ENCODE assay signal across 7 cellular contexts in genomic region chr5:180089628-180090027, GRCh38. TPM values are rescaled to one million over a fixed set of nuclear protein-coding genes. Genes with fewer than 3 reads are reported as not detected.
DNase-seq lines count a peak whose midpoint lies in the region; ATAC-seq and TF ChIP-seq lines count a peak whose summit lies in the region.
"Not testable (repeated sequence)": the region's sequence is repeated elsewhere in the genome, so short reads cannot be mapped to it uniquely, and the experiment has no call there.

No MANE protein-coding gene starts in this region.

- not testable (repeated sequence) for H3K9me3 Mint-ChIP-seq in activated CD8-positive, alpha-beta T cell treated with anti-CD3 and anti-CD28 coated beads for 36 hours; stimulated activated naive CD8-positive, alpha-beta T cell treated with anti-CD3 and anti-CD28 coated beads, Interleukin-15, Interleukin-2, amounts not matched to agents 100 ng/mL and 50 ng/mL, for 24 hours

- H3K4me3 ChIP-seq in H7 (ENCODE audit: insufficient read depth, low read depth, low read length) (peak overlapping the region; percentile 47), breast epithelium (peak overlapping the region; percentile 43 to 69 (median 55)), fibroblast of villous mesenchyme (ENCODE audit: low read depth, low read length) (peak overlapping the region; percentile 64), lower lobe of right lung (peak overlapping the region; percentile 62), osteoblast (ENCODE audit: insufficient read depth, low read length) (peak overlapping the region; percentile 77)

- not testable (repeated sequence) for H3K9me3 ChIP-seq in breast epithelium; lower lobe of right lung; osteoblast (ENCODE audit: low read depth, low read length)

- not testable (repeated sequence) for H3K4me1 Mint-ChIP-seq in activated CD8-positive, alpha-beta T cell treated with anti-CD3 and anti-CD28 coated beads for 36 hours (ENCODE audit: low read depth)
- H3K4me1 Mint-ChIP-seq in stimulated activated naive CD8-positive, alpha-beta T cell treated with anti-CD3 and anti-CD28 coated beads, Interleukin-15, Interleukin-2, amounts not matched to agents 100 ng/mL and 50 ng/mL, for 24 hours (ENCODE audit: low read depth) = peaks cover 31% of the 10 kb centered on the region

- CTCF ChIA-PET in activated CD8-positive, alpha-beta T cell treated with anti-CD3 and anti-CD28 coated beads for 36 hours (lab: Charles Lee) = interaction anchor here (0.8 to 1.5 kb wide), 3 partner anchors 15 to 288 kb away, joined by 3 to 5 read pairs (median 3); no protein-coding TSS in a partner anchor

- H3K27me3 Mint-ChIP-seq in activated CD8-positive, alpha-beta T cell treated with anti-CD3 and anti-CD28 coated beads for 36 hours; stimulated activated naive CD8-positive, alpha-beta T cell treated with anti-CD3 and anti-CD28 coated beads, Interleukin-15, Interleukin-2, amounts not matched to agents 100 ng/mL and 50 ng/mL, for 24 hours: not testable (repeated sequence)

- not testable (repeated sequence) for H3K36me3 Mint-ChIP-seq in activated CD8-positive, alpha-beta T cell treated with anti-CD3 and anti-CD28 coated beads for 36 hours (ENCODE audit: low read depth); stimulated activated naive CD8-positive, alpha-beta T cell treated with anti-CD3 and anti-CD28 coated beads, Interleukin-15, Interleukin-2, amounts not matched to agents 100 ng/mL and 50 ng/mL, for 24 hours (ENCODE audit: low read depth)

- POLR2A ChIA-PET in activated CD8-positive, alpha-beta T cell treated with anti-CD3 and anti-CD28 coated beads for 36 hours (lab: Charles Lee) = interaction anchor here (1.9 kb wide), 1 partner anchor 10 kb away, joined by 6 read pairs; no protein-coding TSS in a partner anchor

- H4K20me1 ChIP-seq in osteoblast (ENCODE audit: insufficient read depth, low read length) = not testable (repeated sequence)

- not testable (repeated sequence) for H3K79me2 ChIP-seq in osteoblast (ENCODE audit: insufficient read depth, low read length)

- H3K4me2 ChIP-seq in osteoblast (ENCODE audit: insufficient read depth, low read length) = peak overlapping the region; percentile 89

- H2AFZ ChIP-seq in osteoblast (ENCODE audit: low read length) = peak overlapping the region; percentile 96

- intact Hi-C loops in activated CD8-positive, alpha-beta T cell treated with anti-CD3 and anti-CD28 coated beads for 36 hours (cut with micrococcal nuclease); breast epithelium (cut with DNase I; ENCODE audit: low total_unique reads); lower lobe of right lung (cut with DNase I): not testable (repeated sequence)

- H3K27ac ChIP-seq in breast epithelium; lower lobe of right lung; osteoblast (ENCODE audit: low read depth, low read length): not testable (repeated sequence)

- H3K36me3 ChIP-seq in H7 (replicated peaks; ENCODE audit: control insufficient read depth, insufficient read depth, low read length); breast epithelium; lower lobe of right lung; osteoblast (ENCODE audit: insufficient read depth, low read length): not testable (repeated sequence)

- not testable (repeated sequence) for H3K27me3 ChIP-seq in H7 (ENCODE audit: control insufficient read depth, insufficient read depth, low read length); breast epithelium; lower lobe of right lung (ENCODE audit: low read depth); osteoblast (ENCODE audit: insufficient read depth, low read length)

- not testable (repeated sequence) for ATAC-seq in activated CD8-positive, alpha-beta T cell treated with anti-CD3 and anti-CD28 coated beads for 36 hours; lower lobe of right lung

- not testable (repeated sequence) for H3K27ac Mint-ChIP-seq in activated CD8-positive, alpha-beta T cell treated with anti-CD3 and anti-CD28 coated beads for 36 hours; stimulated activated naive CD8-positive, alpha-beta T cell treated with anti-CD3 and anti-CD28 coated beads, Interleukin-15, Interleukin-2, amounts not matched to agents 100 ng/mL and 50 ng/mL, for 24 hours

- not testable (repeated sequence) for TF ChIP-seq POLR2A in breast epithelium (IDR thresholded peaks at IDR 0.05)

- not testable (repeated sequence) for H3K4me1 ChIP-seq in breast epithelium; osteoblast (ENCODE audit: insufficient read depth, low read length)
- H3K4me1 ChIP-seq in lower lobe of right lung = peaks cover 23% of the 10 kb centered on the region

- DNase-seq in H7; activated CD8-positive, alpha-beta T cell treated with anti-CD3 and anti-CD28 coated beads for 36 hours; breast epithelium (ENCODE audit: low spot score in 2 of 2); fibroblast of villous mesenchyme (ENCODE audit: low read depth); lower lobe of right lung; osteoblast (ENCODE audit: insufficient read length, low spot score, missing footprints): not testable (repeated sequence)

- H3K4me3 Mint-ChIP-seq in activated CD8-positive, alpha-beta T cell treated with anti-CD3 and anti-CD28 coated beads for 36 hours = peak overlapping the region; percentile 77
- H3K4me3 Mint-ChIP-seq in stimulated activated naive CD8-positive, alpha-beta T cell treated with anti-CD3 and anti-CD28 coated beads, Interleukin-15, Interleukin-2, amounts not matched to agents 100 ng/mL and 50 ng/mL, for 24 hours = peak overlapping the region; percentile 77

- TF ChIP-seq CTCF in activated CD8-positive, alpha-beta T cell treated with anti-CD3 and anti-CD28 coated beads for 36 hours (IDR thresholded peaks at IDR 0.05); breast epithelium (IDR thresholded peaks at IDR 0.05); fibroblast of villous mesenchyme (IDR thresholded peaks at IDR 0.05; ENCODE audit: insufficient read depth, low read depth, low read length); lower lobe of right lung (IDR thresholded peaks at IDR 0.05); osteoblast (IDR thresholded peaks at IDR 0.05; ENCODE audit: extremely low read depth, low read depth, low read length): not testable (repeated sequence)

RNA-seq across cellular contexts. Expression of gene RNF130, which starts 18.1 kb away (rescaled TPM):
- 123 and 154 TPM in 2 replicates for total RNA-seq in H7 (2014; rRNA removed; shearing (Covaris generic))
- 10 to 100 TPM; 10.1 to 10.6 TPM for total RNA-seq in activated CD8-positive, alpha-beta T cell treated with anti-CD3 and anti-CD28 coated beads for 36 hours
- total RNA-seq in breast epithelium (100 to 1,000 TPM; 114 to 267 (median 143) TPM), fibroblast of villous mesenchyme (9.7 and 12.1 TPM in 2 replicates), lower lobe of right lung (139 TPM), osteoblast (25.0 and 28.6 TPM in 2 replicates)
